In genomic region chr6:89542856-89543254, GRCh38 we compare ENCODE assay signal across 16 cellular contexts.
"Had no signal": no experiment of that assay in that cellular context is flagged by ENCODE, and none has a peak within 500 bp of the region (broad histone marks: within the 10 kb centered on the region; RNA-seq: fewer than 3 reads in every experiment).

No MANE protein-coding gene starts in this region.

- H3K4me1 Mint-ChIP-seq: activated CD4-positive, alpha-beta memory T cell treated with anti-CD3 and anti-CD28 coated beads, Interleukin-2, amount 10 ng/mL, durations not matched to agents 7 days and 5 days; activated CD4-positive, alpha-beta T cell treated with anti-CD3 and anti-CD28 coated beads for 36 hours; activated naive CD8-positive, alpha-beta T cell treated with anti-CD3 and anti-CD28 coated beads for 36 hours had no signal

- H3K9me3 ChIP-seq: psoas muscle, sigmoid colon, thoracic aorta had no signal

- H3K4me3 ChIP-seq: psoas muscle, sigmoid colon, thoracic aorta had no signal

- DNase-seq: activated CD4-positive, alpha-beta memory T cell treated with anti-CD3 and anti-CD28 coated beads, Interleukin-2, amount 10 ng/mL, durations not matched to agents 7 days and 5 days; activated CD4-positive, alpha-beta T cell treated with anti-CD3 and anti-CD28 coated beads for 36 hours; activated gamma-delta T cell; activated naive CD8-positive, alpha-beta T cell treated with anti-CD3 and anti-CD28 coated beads for 36 hours; activated T-cell treated with anti-CD3 and anti-CD28 coated beads, Interleukin-2, amount 50 U/mL, for 4 hours; brain microvascular endothelial cell; cortex of kidney; effector CD4-positive, alpha-beta T cell; foreskin fibroblast; glutamatergic neuron; midbrain; psoas muscle; sigmoid colon had no signal

- H3K36me3 Mint-ChIP-seq: activated naive CD8-positive, alpha-beta T cell treated with anti-CD3 and anti-CD28 coated beads for 36 hours; stimulated activated effector memory CD8-positive, alpha-beta T cell treated with anti-CD3 and anti-CD28 coated beads, Interleukin-12 subunit alpha, Interleukin-12 subunit beta, amount 100 ng/mL, for 72 hours had no signal

- H3K27me3 ChIP-seq: brain microvascular endothelial cell, sigmoid colon had no signal

- H3K36me3 ChIP-seq: brain microvascular endothelial cell, sigmoid colon, thoracic aorta had no signal

- H3K27ac Mint-ChIP-seq: activated CD4-positive, alpha-beta memory T cell treated with anti-CD3 and anti-CD28 coated beads, Interleukin-2, amount 10 ng/mL, durations not matched to agents 7 days and 5 days; activated CD4-positive, alpha-beta T cell treated with anti-CD3 and anti-CD28 coated beads for 36 hours; activated naive CD8-positive, alpha-beta T cell treated with anti-CD3 and anti-CD28 coated beads for 36 hours; stimulated activated effector memory CD8-positive, alpha-beta T cell treated with anti-CD3 and anti-CD28 coated beads, Interleukin-12 subunit alpha, Interleukin-12 subunit beta, amount 100 ng/mL, for 72 hours; T-helper 1 cell treated with Interleukin-12 subunit alpha and Interleukin-12 subunit beta and Interleukin-4 antibody, amounts not matched to agents 30 μg/mL and 1 μg/mL, for 36 hours had no signal

- H3K4me3 Mint-ChIP-seq: activated CD4-positive, alpha-beta memory T cell treated with anti-CD3 and anti-CD28 coated beads, Interleukin-2, amount 10 ng/mL, durations not matched to agents 7 days and 5 days; activated CD4-positive, alpha-beta T cell treated with anti-CD3 and anti-CD28 coated beads for 36 hours; activated naive CD8-positive, alpha-beta T cell treated with anti-CD3 and anti-CD28 coated beads for 36 hours; activated T-cell treated with anti-CD3 and anti-CD28 coated beads, Interleukin-2, amount 50 U/mL, for 4 hours; stimulated activated effector memory CD8-positive, alpha-beta T cell treated with anti-CD3 and anti-CD28 coated beads, Interleukin-12 subunit alpha, Interleukin-12 subunit beta, amount 100 ng/mL, for 72 hours; T-helper 1 cell treated with Interleukin-12 subunit alpha and Interleukin-12 subunit beta and Interleukin-4 antibody, amounts not matched to agents 30 μg/mL and 1 μg/mL, for 36 hours had no signal

- H3K9me3 Mint-ChIP-seq: activated CD4-positive, alpha-beta memory T cell treated with anti-CD3 and anti-CD28 coated beads, Interleukin-2, amount 10 ng/mL, durations not matched to agents 7 days and 5 days; activated naive CD8-positive, alpha-beta T cell treated with anti-CD3 and anti-CD28 coated beads for 36 hours; activated T-cell treated with anti-CD3 and anti-CD28 coated beads, Interleukin-2, amount 50 U/mL, for 4 hours; stimulated activated effector memory CD8-positive, alpha-beta T cell treated with anti-CD3 and anti-CD28 coated beads, Interleukin-12 subunit alpha, Interleukin-12 subunit beta, amount 100 ng/mL, for 72 hours; T-helper 1 cell treated with Interleukin-12 subunit alpha and Interleukin-12 subunit beta and Interleukin-4 antibody, amounts not matched to agents 30 μg/mL and 1 μg/mL, for 36 hours had no signal

- ATAC-seq: activated CD4-positive, alpha-beta T cell treated with anti-CD3 and anti-CD28 coated beads for 36 hours; activated T-cell treated with anti-CD3 and anti-CD28 coated beads, Interleukin-2, amount 50 U/mL, for 4 hours; psoas muscle; stimulated activated effector memory CD8-positive, alpha-beta T cell treated with anti-CD3 and anti-CD28 coated beads, Interleukin-12 subunit alpha, Interleukin-12 subunit beta, amount 100 ng/mL, for 72 hours had no signal

- H3K27me3 Mint-ChIP-seq: activated naive CD8-positive, alpha-beta T cell treated with anti-CD3 and anti-CD28 coated beads for 36 hours had no signal

- H3K4me1 ChIP-seq: psoas muscle, sigmoid colon had no signal
